In genomic region chr6:150865406-150866146, GRCh38 we compare ENCODE assay signal across 1 cellular context.
TF ChIP-seq lines count a peak whose summit lies in the region.

Gene MTHFD1L, plus strand, starts transcription at chr6:150865702. Its CDS starts 121 bp downstream, at chr6:150865823.

TF ChIP-seq in K562, 482 proteins besides CTCF, POLR2A, EP300 and RAD21 (continued from another document and continues in another):
- TF ChIP-seq ZBTB40 (IDR thresholded peaks at IDR 0.05), result peak; percentile 56; the same call in 1 of the 2 replicates
- TF ChIP-seq ZBTB40 (CRISPR knock-in tag; IDR thresholded peaks at IDR 0.05), result no peak
- peak; percentile 43; the same call in 1 of the 2 replicates for TF ChIP-seq TOE1 (IDR thresholded peaks at IDR 0.05; ENCODE audit: borderline replicate concordance)
- TF ChIP-seq TOE1 (CRISPR knock-in tag; IDR thresholded peaks at IDR 0.05; ENCODE audit: borderline replicate concordance, low read depth), result 0 out of 2 replicates have a peak, but pooled peaks have one; percentile 32
- peak; percentile 39 for TF ChIP-seq TFAP4 (CRISPR knock-in tag; IDR thresholded peaks at IDR 0.05; ENCODE audit: borderline replicate concordance)
- TF ChIP-seq ELF4 (CRISPR knock-in tag; IDR thresholded peaks at IDR 0.05), result no peak
- 0 out of 2 replicates have a peak, but pooled peaks have one; percentile 38 for TF ChIP-seq E2F1 (CRISPR knock-in tag; IDR thresholded peaks at IDR 0.05)
- TF ChIP-seq SIN3A (IDR thresholded peaks at IDR 0.05; ENCODE audit: borderline replicate concordance in 2 of 2, control insufficient read depth in 1 of 2, low read depth in 2 of 2, low read length in 2 of 2), result peak; percentile 7 to 82; a peak in 2 of 4 replicates
- TF ChIP-seq SRSF9 (IDR thresholded peaks at IDR 0.05; ENCODE audit: borderline replicate concordance, low read depth, low read length), result no peak
- TF ChIP-seq GMEB1 (CRISPR knock-in tag; IDR thresholded peaks at IDR 0.05), result peak; percentile 60
- TF ChIP-seq JUND (IDR thresholded peaks at IDR 0.05; ENCODE audit: borderline replicate concordance, low read depth, low read length), result peak; percentile 34; the same call in 1 of the 2 replicates
- no peak for TF ChIP-seq JUND (tag; IDR thresholded peaks at IDR 0.05; ENCODE audit: borderline replicate concordance, low read depth, low read length)
- TF ChIP-seq ZNF511 (CRISPR knock-in tag; IDR thresholded peaks at IDR 0.05), result no peak
- TF ChIP-seq ZNF12 (CRISPR knock-in tag; IDR thresholded peaks at IDR 0.05), result no peak
- TF ChIP-seq SMARCA4 (IDR thresholded peaks at IDR 0.05), result no peak
- TF ChIP-seq SMC3 (conservative IDR thresholded peaks at IDR 0.05; ENCODE audit: insufficient read depth, low read depth, low read length), result 0 out of 2 replicates have a peak, but pooled peaks have one; percentile 6
- TF ChIP-seq RBBP5 (IDR thresholded peaks at IDR 0.05; ENCODE audit: borderline replicate concordance, insufficient read depth, low read length, poor library complexity, severe bottlenecking), result peak; percentile 10
- no peak for TF ChIP-seq KLF6 (CRISPR knock-in tag; IDR thresholded peaks at IDR 0.05; ENCODE audit: borderline replicate concordance)
- TF ChIP-seq TEAD1 (CRISPR knock-in tag; IDR thresholded peaks at IDR 0.05), result peak in 1 of 2 experiments; percentile 79; a peak in 1 of 4 replicates
- no peak for TF ChIP-seq ZNF134 (CRISPR knock-in tag; conservative IDR thresholded peaks at IDR 0.05)
- 0 out of 2 replicates have a peak, but pooled peaks have one; percentile 14 for TF ChIP-seq RREB1 (CRISPR knock-in tag; IDR thresholded peaks at IDR 0.05)
- peak; percentile 71 for TF ChIP-seq CTBP1 (IDR thresholded peaks at IDR 0.05; ENCODE audit: borderline replicate concordance)
- TF ChIP-seq ATF1 (CRISPR knock-in tag; IDR thresholded peaks at IDR 0.05), result peak; percentile 62
- peak; percentile 90 for TF ChIP-seq ATF1 (tag; IDR thresholded peaks at IDR 0.05)
- no peak for TF ChIP-seq TSC22D4 (tag; IDR thresholded peaks at IDR 0.05)
- TF ChIP-seq ZNF696 (CRISPR knock-in tag; conservative IDR thresholded peaks at IDR 0.05), result no peak
- no peak for TF ChIP-seq ZNF23 (CRISPR knock-in tag; IDR thresholded peaks at IDR 0.05)
- no peak for TF ChIP-seq ESRRB (CRISPR knock-in tag; IDR thresholded peaks at IDR 0.05; ENCODE audit: borderline replicate concordance)
- TF ChIP-seq CREB3L1 (IDR thresholded peaks at IDR 0.05; ENCODE audit: borderline replicate concordance, low read depth), result peak; percentile 73; the same call in 1 of the 2 replicates
- no peak for TF ChIP-seq ID3 (CRISPR knock-in tag; IDR thresholded peaks at IDR 0.05)
- no peak for TF ChIP-seq ID3 (tag; IDR thresholded peaks at IDR 0.05)
- TF ChIP-seq YY1 (IDR thresholded peaks at IDR 0.05; ENCODE audit: borderline replicate concordance in 1 of 3, control insufficient read depth in 1 of 3, extremely low read depth in 1 of 3, insufficient read depth in 3 of 3, insufficient read length in 1 of 3, insufficient replicate concordance in 2 of 3, low read depth in 1 of 3, low read length in 2 of 3), result peak in 2 of 3 experiments; percentile 50 to 63
- no peak for TF ChIP-seq ZNF24 (IDR thresholded peaks at IDR 0.05)
- TF ChIP-seq HDAC2 (IDR thresholded peaks at IDR 0.05), result 0 out of 2 replicates have a peak, but pooled peaks have one; percentile 50
- TF ChIP-seq CBX1 (IDR thresholded peaks at IDR 0.05; ENCODE audit: low read depth), result 0 out of 2 replicates have a peak, but pooled peaks have one; percentile 18
